In genomic region chr14:74567646-74568379, GRCh38 we compare ENCODE assay signal across 19 cellular contexts. TPM values are rescaled to one million over a fixed set of nuclear protein-coding genes. Genes with fewer than 3 reads are reported as not detected.
DNase-seq lines count a peak whose midpoint lies in the region; ATAC-seq, FAIRE-seq and TF ChIP-seq lines count a peak whose summit lies in the region.
"Had no signal": no experiment of that assay in that cellular context is flagged by ENCODE, and none has a peak within 500 bp of the region (broad histone marks: within the 10 kb centered on the region; RNA-seq: fewer than 3 reads in every experiment).

No MANE protein-coding gene starts in this region.

- H2BK15ac ChIP-seq in neuronal stem cell (ENCODE audit: low read length) = no peak overlapping the region

- TF ChIP-seq CTCF in tibial artery (IDR thresholded peaks at IDR 0.05) = no peak

- H3K4me1 Mint-ChIP-seq in dendritic cell treated with granulocyte-macrophage colony-stimulating factor and Interleukin-4, amounts not matched to agents 40 ng/mL and 50 ng/mL, for 4 days (ENCODE audit: low read depth) = peaks cover 55% of the 10 kb centered on the region

- H3K36me3 Mint-ChIP-seq in dendritic cell treated with granulocyte-macrophage colony-stimulating factor and Interleukin-4, amounts not matched to agents 40 ng/mL and 50 ng/mL, for 4 days (ENCODE audit: low read depth) = no peaks in the 10 kb centered on the region
- H3K36me3 Mint-ChIP-seq: naive B cell had no signal

- no peaks in the 10 kb centered on the region for H3K9me3 Mint-ChIP-seq in dendritic cell treated with granulocyte-macrophage colony-stimulating factor and Interleukin-4, amounts not matched to agents 40 ng/mL and 50 ng/mL, for 4 days
- H3K9me3 Mint-ChIP-seq: activated CD4-positive, alpha-beta T cell treated with anti-CD3 and anti-CD28 coated beads, Interleukin-2, amount 10 ng/mL, durations not matched to agents 24 days and 14 days; naive B cell; stimulated activated naive CD8-positive, alpha-beta T cell treated with anti-CD3 and anti-CD28 coated beads, Interleukin-15, Interleukin-2, amounts not matched to agents 100 ng/mL and 50 ng/mL, for 24 hours had no signal

- no peak overlapping the region for H2BK5ac ChIP-seq in neuronal stem cell (ENCODE audit: low read length)

- intact Hi-C loops in dendritic cell treated with granulocyte-macrophage colony-stimulating factor and Interleukin-4, amounts not matched to agents 40 ng/mL and 50 ng/mL, for 4 days (cut with micrococcal nuclease) = no loop called here
- intact Hi-C loops in tibial artery (cut with DNase I; ENCODE audit: low total_unique reads) = no loop called here

- ATAC-seq in GM21529 (IDR thresholded peaks at IDR 0.05; ENCODE audit: unreplicated experiment) (no peak), HG03442 (IDR thresholded peaks at IDR 0.05; ENCODE audit: unreplicated experiment) (no peak)

- H3K9ac ChIP-seq in neuronal stem cell (ENCODE audit: low read depth, low read length, poor library complexity) = no peak overlapping the region

- H3K36me3 ChIP-seq in neuronal stem cell (replicated peaks in 1 of 2; ENCODE audit: control insufficient read depth in 2 of 2, insufficient read depth in 2 of 2, low read length in 2 of 2) (no peaks in the 10 kb centered on the region), tibial artery (no peaks in the 10 kb centered on the region)

- H3K9me3 ChIP-seq in neuronal stem cell (replicated peaks in 1 of 2; ENCODE audit: control insufficient read depth in 2 of 2, insufficient read depth in 1 of 2, low read depth in 1 of 2, low read length in 2 of 2) = no peaks in the 10 kb centered on the region
- no peaks in the 10 kb centered on the region for H3K9me3 ChIP-seq in tibial artery
- H3K9me3 ChIP-seq: Caco-2 had no signal

- H3K14ac ChIP-seq in neuronal stem cell (ENCODE audit: low read length) = peak overlapping the region; percentile 25

- no peaks in the 10 kb centered on the region for H3K79me1 ChIP-seq in neuronal stem cell (ENCODE audit: low read depth, low read length)

- no peak overlapping the region for H4K91ac ChIP-seq in neuronal stem cell (ENCODE audit: low read depth, low read length, poor library complexity)

- H4K8ac ChIP-seq in neuronal stem cell (ENCODE audit: low read depth, low read length) = no peak overlapping the region

- H3K23ac ChIP-seq in neuronal stem cell (ENCODE audit: low read depth, low read length, poor library complexity) = no peak overlapping the region

- peak overlapping the region; percentile 36 for H3K27ac Mint-ChIP-seq in dendritic cell treated with granulocyte-macrophage colony-stimulating factor and Interleukin-4, amounts not matched to agents 40 ng/mL and 50 ng/mL, for 4 days
- H3K27ac Mint-ChIP-seq: activated CD4-positive, alpha-beta T cell treated with anti-CD3 and anti-CD28 coated beads, Interleukin-2, amount 10 ng/mL, durations not matched to agents 24 days and 14 days; stimulated activated naive CD8-positive, alpha-beta T cell treated with anti-CD3 and anti-CD28 coated beads, Interleukin-15, Interleukin-2, amounts not matched to agents 100 ng/mL and 50 ng/mL, for 24 hours had no signal

- H2BK120ac ChIP-seq in neuronal stem cell (ENCODE audit: low read depth, low read length) = peak overlapping the region; percentile 44

- H3K27me3 Mint-ChIP-seq in dendritic cell treated with granulocyte-macrophage colony-stimulating factor and Interleukin-4, amounts not matched to agents 40 ng/mL and 50 ng/mL, for 4 days = peaks cover 9% of the 10 kb centered on the region

- peak overlapping the region; percentile 22 for H3K18ac ChIP-seq in neuronal stem cell (ENCODE audit: low read length)

- FAIRE-seq in HTR-8/SVneo (lab: Jason Lieb, UNC) = peak; percentile 60
- FAIRE-seq: endometrium, frontal cortex, TTC549 had no signal

- H3K4me3 Mint-ChIP-seq in dendritic cell treated with granulocyte-macrophage colony-stimulating factor and Interleukin-4, amounts not matched to agents 40 ng/mL and 50 ng/mL, for 4 days = no peak overlapping the region
- H3K4me3 Mint-ChIP-seq: activated CD4-positive, alpha-beta T cell treated with anti-CD3 and anti-CD28 coated beads, Interleukin-2, amount 10 ng/mL, durations not matched to agents 24 days and 14 days; naive B cell; stimulated activated naive CD8-positive, alpha-beta T cell treated with anti-CD3 and anti-CD28 coated beads, Interleukin-15, Interleukin-2, amounts not matched to agents 100 ng/mL and 50 ng/mL, for 24 hours had no signal

- H2AFZ ChIP-seq in neuronal stem cell (ENCODE audit: low read length) = no peak overlapping the region

- H3K27ac ChIP-seq in neuronal stem cell (replicated peaks; ENCODE audit: low read length) (no peak overlapping the region), tibial artery (peak overlapping the region; percentile 78 to 80)

- no peak overlapping the region for H3K4ac ChIP-seq in neuronal stem cell (ENCODE audit: low read length)

- H2BK12ac ChIP-seq in neuronal stem cell (ENCODE audit: low read length) = no peak overlapping the region

- H2AK5ac ChIP-seq in neuronal stem cell (ENCODE audit: low read depth, low read length) = peak overlapping the region; percentile 48

- WGBS in neuronal stem cell (ENCODE audit: extremely low coverage in 2 of 2, insufficient read length in 2 of 2, insufficient replicate concordance in 1 of 2), 2 donors = no CpG with 5 or more reads among the region's 21 CpGs

- no peak overlapping the region for H3K4me2 ChIP-seq in neuronal stem cell (ENCODE audit: insufficient read depth, low read length, poor library complexity, severe bottlenecking)

- H3K4me3 ChIP-seq in neuronal stem cell (ENCODE audit: low read length in 2 of 2) (no peak overlapping the region), tibial artery (no peak overlapping the region)

- DNase-seq in HTR-8/SVneo (ENCODE audit: insufficient read length, low spot score) (no peak), neuronal stem cell (ENCODE audit: low spot score) (no peak), tibial artery (no peak), middle frontal gyrus (ENCODE audit: extremely low spot score, low spot score) (no peak), kidney glomerular epithelial cell (lab: John Stamatoyannopoulos, UW) (no peak)
- DNase-seq: activated CD4-positive, alpha-beta T cell treated with anti-CD3 and anti-CD28 coated beads, Interleukin-2, amount 10 ng/mL, durations not matched to agents 24 days and 14 days; activated gamma-delta T cell treated with Interleukin-2 at 50 U/mL for 16 hours; Caco-2; cerebellar nuclear complex; naive B cell; NCI-H2107; NCI-H748 treated with DMSO at 0.1 percent for 48 hours had no signal

- peaks cover 0 to 12% (median 0%) of the 10 kb centered on the region in 3 experiments for H3K27me3 ChIP-seq in neuronal stem cell (ENCODE audit: control insufficient read depth in 3 of 3, insufficient read depth in 3 of 3, low read depth in 1 of 3, low read length in 3 of 3)
- no peaks in the 10 kb centered on the region for H3K27me3 ChIP-seq in tibial artery

- H3K4me1 ChIP-seq in neuronal stem cell (ENCODE audit: control insufficient read depth in 2 of 2, insufficient read depth in 1 of 2, low read depth in 1 of 2, low read length in 2 of 2) (peaks cover 4 to 14% of the 10 kb centered on the region in 2 donors), tibial artery (peaks cover 4 to 96% (median 77%) of the 10 kb centered on the region in 4 donors)

RNA-seq across cellular contexts. Expression of gene LTBP2, which starts 44.2 kb away (rescaled TPM):
- polyA plus RNA-seq in neuronal stem cell (2013, experiment 1 of 2) = 1.4 TPM
- 1.3 TPM for polyA plus RNA-seq in neuronal stem cell (2013, experiment 2 of 2)
